ENCODE assay signal across 15 cellular contexts in genomic region chr13:68234278-68234677, GRCh38.
DNase-seq lines count a peak whose midpoint lies in the region; ATAC-seq and TF ChIP-seq lines count a peak whose summit lies in the region.
"Had no signal": no experiment of that assay in that cellular context is flagged by ENCODE, and none has a peak within 500 bp of the region (broad histone marks: within the 10 kb centered on the region; RNA-seq: fewer than 3 reads in every experiment).

No MANE protein-coding gene starts in this region.

- H3K27ac Mint-ChIP-seq in neural progenitor cell = peak overlapping the region; percentile 28
- H3K27ac Mint-ChIP-seq in naive thymus-derived CD8-positive, alpha-beta T cell = no peak overlapping the region
- H3K27ac Mint-ChIP-seq: activated CD4-positive, alpha-beta T cell treated with anti-CD3 and anti-CD28 coated beads, Interleukin-2, amount 10 ng/mL, durations not matched to agents 24 days and 14 days; T-helper 1 cell treated with Interleukin-12 subunit alpha and Interleukin-12 subunit beta and Interleukin-4 antibody, amounts not matched to agents 30 μg/mL and 1 μg/mL, for 36 hours had no signal

- no peaks in the 10 kb centered on the region for H4K20me1 ChIP-seq in neural progenitor cell (ENCODE audit: low read depth)

- H3K79me2 ChIP-seq in neural progenitor cell (ENCODE audit: low read depth) = no peaks in the 10 kb centered on the region

- H3K4me3 ChIP-seq in RWPE2 (ENCODE audit: severe bottlenecking) (no peak overlapping the region), esophagus muscularis mucosa (no peak overlapping the region), neural progenitor cell (no peak overlapping the region)
- H3K4me3 ChIP-seq: adrenal gland, tibial nerve had no signal

- no peaks in the 10 kb centered on the region for H3K9me3 Mint-ChIP-seq in neural progenitor cell
- peaks cover 0 to 23% (median 3%) of the 10 kb centered on the region in 9 donors for H3K9me3 Mint-ChIP-seq in naive thymus-derived CD8-positive, alpha-beta T cell
- H3K9me3 Mint-ChIP-seq: activated CD4-positive, alpha-beta T cell treated with anti-CD3 and anti-CD28 coated beads, Interleukin-2, amount 10 ng/mL, durations not matched to agents 24 days and 14 days had no signal

- TF ChIP-seq POLR2A in esophagus muscularis mucosa (IDR thresholded peaks at IDR 0.05; ENCODE audit: low read depth) = no peak

- H3K27ac ChIP-seq in RWPE2 (ENCODE audit: poor library complexity, severe bottlenecking) = no peak overlapping the region
- H3K27ac ChIP-seq in esophagus muscularis mucosa (replicated peaks in 1 of 4) = no peak overlapping the region
- H3K27ac ChIP-seq in neural progenitor cell = no peak overlapping the region
- H3K27ac ChIP-seq: adrenal gland, KMS-11, neutrophil, tibial nerve had no signal

- no peak overlapping the region for H3K4me3 Mint-ChIP-seq in neural progenitor cell
- no peak overlapping the region for H3K4me3 Mint-ChIP-seq in naive thymus-derived CD8-positive, alpha-beta T cell
- H3K4me3 Mint-ChIP-seq: activated CD4-positive, alpha-beta T cell treated with anti-CD3 and anti-CD28 coated beads, Interleukin-2, amount 10 ng/mL, durations not matched to agents 24 days and 14 days; T-helper 1 cell treated with Interleukin-12 subunit alpha and Interleukin-12 subunit beta and Interleukin-4 antibody, amounts not matched to agents 30 μg/mL and 1 μg/mL, for 36 hours had no signal

- no peaks in the 10 kb centered on the region for H3K27me3 Mint-ChIP-seq in neural progenitor cell (ENCODE audit: insufficient read depth, low read depth)
- no peaks in the 10 kb centered on the region for H3K27me3 Mint-ChIP-seq in naive thymus-derived CD8-positive, alpha-beta T cell
- H3K27me3 Mint-ChIP-seq: activated CD4-positive, alpha-beta T cell treated with anti-CD3 and anti-CD28 coated beads, Interleukin-2, amount 10 ng/mL, durations not matched to agents 24 days and 14 days had no signal

- H2AFZ ChIP-seq in neural progenitor cell (replicated peaks) = peak overlapping the region; percentile 61

- POLR2A ChIA-PET in naive thymus-derived CD8-positive, alpha-beta T cell (lab: Charles Lee) = no interaction called here

- no peaks in the 10 kb centered on the region for H3K4me1 ChIP-seq in RWPE2 (ENCODE audit: insufficient read depth, poor library complexity, severe bottlenecking)
- no peaks in the 10 kb centered on the region for H3K4me1 ChIP-seq in esophagus muscularis mucosa
- H3K4me1 ChIP-seq in neural progenitor cell = peaks cover 22% of the 10 kb centered on the region
- H3K4me1 ChIP-seq: adrenal gland, tibial nerve had no signal

- H3K4me2 ChIP-seq in neural progenitor cell = no peak overlapping the region
- H3K4me2 ChIP-seq: KMS-11 had no signal

- H3F3A ChIP-seq in neural progenitor cell (ENCODE audit: low read depth) = no peaks in the 10 kb centered on the region

- intact Hi-C loops in esophagus muscularis mucosa (cut with DNase I) = no loop called here

- ATAC-seq in HG03432 (IDR thresholded peaks at IDR 0.05; ENCODE audit: unreplicated experiment) (peak; percentile 45), RWPE2 (ENCODE audit: low read depth) (peak; percentile 67; the same call in 2 of the 3 replicates)
- ATAC-seq in naive thymus-derived CD8-positive, alpha-beta T cell = no peak

- no peaks in the 10 kb centered on the region for H3K36me3 Mint-ChIP-seq in neural progenitor cell
- H3K36me3 Mint-ChIP-seq in naive thymus-derived CD8-positive, alpha-beta T cell = no peaks in the 10 kb centered on the region

- H3K36me3 ChIP-seq in RWPE2 (ENCODE audit: low read depth) = no peaks in the 10 kb centered on the region
- H3K36me3 ChIP-seq in esophagus muscularis mucosa = no peaks in the 10 kb centered on the region
- no peaks in the 10 kb centered on the region for H3K36me3 ChIP-seq in neural progenitor cell
- H3K36me3 ChIP-seq: adrenal gland, neutrophil, tibial nerve had no signal

- no peaks in the 10 kb centered on the region for H3K27me3 ChIP-seq in RWPE2 (ENCODE audit: insufficient read depth, poor library complexity, severe bottlenecking)
- H3K27me3 ChIP-seq in esophagus muscularis mucosa = no peaks in the 10 kb centered on the region
- H3K27me3 ChIP-seq in neural progenitor cell = no peaks in the 10 kb centered on the region
- H3K27me3 ChIP-seq: adrenal gland, neutrophil, tibial nerve had no signal

- DNase-seq in RWPE2 (ENCODE audit: low spot score) (no peak), esophagus muscularis mucosa (ENCODE audit: extremely low spot score) (no peak), neural progenitor cell (ENCODE audit: low spot score) (peak; percentile 36)
- DNase-seq in naive thymus-derived CD8-positive, alpha-beta T cell = no peak
- DNase-seq in stimulated activated CD4-positive, alpha-beta T cell treated with anti-CD3 and anti-CD28 coated beads, Interleukin-4, amount 100 ng/mL, for 4 hours = no peak
- DNase-seq in activated CD8-positive, alpha-beta memory T cell treated with anti-CD3 and anti-CD28 coated beads for 24 hours = no peak
- DNase-seq: activated CD4-positive, alpha-beta T cell treated with anti-CD3 and anti-CD28 coated beads, Interleukin-2, amount 10 ng/mL, durations not matched to agents 24 days and 14 days; activated T-cell treated with anti-CD3 and anti-CD28 coated beads, Interleukin-2, amount 50 U/mL, for 48 hours; adrenal gland; NCI-H2171 had no signal

- peak; percentile 54 for TF ChIP-seq CTCF in RWPE2 (IDR thresholded peaks at IDR 0.05; ENCODE audit: poor library complexity, severe bottlenecking)
- peak in 2 of 3 experiments; percentile 7 to 31 for TF ChIP-seq CTCF in esophagus muscularis mucosa (IDR thresholded peaks at IDR 0.05)
- peak; percentile 18 for TF ChIP-seq CTCF in neural progenitor cell (IDR thresholded peaks at IDR 0.05)

- H3K9me3 ChIP-seq in RWPE2 (ENCODE audit: severe bottlenecking) = no peaks in the 10 kb centered on the region
- no peaks in the 10 kb centered on the region for H3K9me3 ChIP-seq in esophagus muscularis mucosa
- no peaks in the 10 kb centered on the region for H3K9me3 ChIP-seq in neural progenitor cell (ENCODE audit: low read depth)
- H3K9me3 ChIP-seq: adrenal gland, neutrophil, tibial nerve had no signal

- no peak for TF ChIP-seq EP300 in esophagus muscularis mucosa (IDR thresholded peaks at IDR 0.05)

- H3K9ac ChIP-seq in neural progenitor cell = no peak overlapping the region
- H3K9ac ChIP-seq: KMS-11 had no signal

- H3K4me1 Mint-ChIP-seq in neural progenitor cell = peaks cover 17% of the 10 kb centered on the region
- H3K4me1 Mint-ChIP-seq in naive thymus-derived CD8-positive, alpha-beta T cell = no peaks in the 10 kb centered on the region
- H3K4me1 Mint-ChIP-seq: activated CD4-positive, alpha-beta T cell treated with anti-CD3 and anti-CD28 coated beads, Interleukin-2, amount 10 ng/mL, durations not matched to agents 24 days and 14 days had no signal

Comparison
In these comparisons a context has a peak if more than half of its experiments do, and no peak if none do; other contexts are left out.
1. ATAC-seq: peak in HG03432 (single experiment) and RWPE2 (single experiment); none in naive thymus-derived CD8-positive, alpha-beta T cell (0 of 2).
2. Peak in every context shown above with its lines, with median percentiles within 50 percentile points of each other: CTCF ChIP-seq.